In the genomic region with DNA sequence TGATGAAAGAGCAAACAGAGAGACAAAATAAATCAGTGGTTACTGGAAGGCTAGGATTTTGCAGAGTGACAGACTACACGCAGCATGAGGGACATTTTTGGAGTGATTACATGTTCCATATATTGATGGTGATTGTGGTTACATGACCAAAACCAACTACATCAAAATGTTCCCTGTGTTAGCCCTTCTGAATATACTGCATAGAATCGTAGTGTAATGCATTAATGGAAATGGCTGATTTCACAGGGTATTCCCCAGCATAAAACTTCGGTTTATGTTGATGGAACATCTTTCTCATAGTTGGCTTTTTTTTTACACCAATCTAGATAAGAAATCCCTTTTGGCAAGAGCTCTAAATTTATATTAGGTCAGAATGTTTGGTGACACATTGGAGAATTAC, we compare ENCODE assay signal across 25 cellular contexts.
A peak's percentile ranks its signal among the peaks of the same experiment; 100 is the strongest.
DNase-seq lines count a peak whose midpoint lies in the region; ATAC-seq, FAIRE-seq and TF ChIP-seq lines count a peak whose summit lies in the region.
"Had no signal": no experiment of that assay in that cellular context is flagged by ENCODE, and none has a peak within 500 bp of the region (broad histone marks: within the 10 kb centered on the region; RNA-seq: fewer than 3 reads in every experiment).

No MANE protein-coding gene starts in this region.

- 52% methylated on average over 3 of the region's 3 CpGs for WGBS in HepG2 (ENCODE audit: low lambda C conversion rate)
- WGBS in right lobe of liver (ENCODE audit: insufficient coverage, low coverage, low lambda C conversion rate, missing lambda C conversion rate) = 63% methylated on average over 3 of the region's 3 CpGs

- H3K9me3 ChIP-seq in HepG2 (ENCODE audit: low read length) (no peaks in the 10 kb centered on the region), right lobe of liver (no peaks in the 10 kb centered on the region), PC-3 (ENCODE audit: low read length) (no peaks in the 10 kb centered on the region)
- H3K9me3 ChIP-seq: A549, SJSA1 had no signal

- H3K27ac Mint-ChIP-seq in effector memory CD8-positive, alpha-beta T cell = no peak overlapping the region
- peak overlapping the region in 1 of 2 donors; percentile 43 for H3K27ac Mint-ChIP-seq in stimulated activated naive CD8-positive, alpha-beta T cell treated with anti-CD3 and anti-CD28 coated beads, Interleukin-15, amount 100 ng/mL, for 72 hours

- peaks cover 8 to 13% of the 10 kb centered on the region in 2 donors for H3K4me1 Mint-ChIP-seq in effector memory CD8-positive, alpha-beta T cell (ENCODE audit: low read depth in 2 of 2)
- peaks cover 46% of the 10 kb centered on the region for H3K4me1 Mint-ChIP-seq in stimulated activated naive CD8-positive, alpha-beta T cell treated with anti-CD3 and anti-CD28 coated beads, Interleukin-15, amount 100 ng/mL, for 72 hours

- H3K4me3 ChIP-seq in HepG2 (replicated peaks in 1 of 3; ENCODE audit: insufficient read depth in 1 of 3, low read depth in 2 of 3, low read length in 3 of 3) (no peak overlapping the region), right lobe of liver (no peak overlapping the region), PC-3 (ENCODE audit: low read length) (no peak overlapping the region)
- H3K4me3 ChIP-seq: A549, K562, PC-9, SJSA1 had no signal

- H3F3A ChIP-seq in PC-3 (ENCODE audit: low read length, unreplicated experiment) = no peaks in the 10 kb centered on the region

- POLR2A ChIA-PET in HepG2 (lab: Yijun Ruan, JAX) = no interaction called here
- POLR2A ChIA-PET in PC-3 (lab: Charles Lee; ENCODE audit: unreplicated experiment) = no interaction called here

- TF ChIP-seq POLR2A in HepG2 (IDR thresholded peaks at IDR 0.05; ENCODE audit: insufficient read depth in 1 of 2, low read depth in 2 of 2, low read length in 2 of 2) (no peak), right lobe of liver (IDR thresholded peaks at IDR 0.05) (no peak)

- no peaks in the 10 kb centered on the region for H4K20me1 ChIP-seq in HepG2 (ENCODE audit: insufficient read depth, low read length)
- H4K20me1 ChIP-seq in PC-3 (ENCODE audit: low read length) = no peaks in the 10 kb centered on the region

- BruUV-seq in HepG2 (replicated peaks; lab: Mats Ljungman, UMichigan) = no TSS peak
- no TSS peak for BruUV-seq in PC-3 (replicated peaks; lab: Mats Ljungman, UMichigan)

- FAIRE-seq in HepG2 (lab: Jason Lieb, UNC) = no peak
- FAIRE-seq: K562 had no signal

- H3K27ac ChIP-seq in HepG2 (ENCODE audit: extremely low read length, insufficient read depth, low read length) (no peak overlapping the region), right lobe of liver (no peak overlapping the region), PC-3 (ENCODE audit: low read length) (peak overlapping the region; percentile 57; the same call in 1 of the 2 replicates)
- H3K27ac ChIP-seq: A549, PC-9, SJSA1 had no signal

- no peaks in the 10 kb centered on the region for H3K27me3 Mint-ChIP-seq in effector memory CD8-positive, alpha-beta T cell
- H3K27me3 Mint-ChIP-seq in stimulated activated naive CD8-positive, alpha-beta T cell treated with anti-CD3 and anti-CD28 coated beads, Interleukin-15, amount 100 ng/mL, for 72 hours = no peaks in the 10 kb centered on the region

- no peaks in the 10 kb centered on the region for H3K79me2 ChIP-seq in HepG2 (ENCODE audit: insufficient read depth, low read length)
- no peaks in the 10 kb centered on the region for H3K79me2 ChIP-seq in PC-3 (ENCODE audit: low read length)

- ATAC-seq in HepG2 (no peak), right lobe of liver (no peak), PC-3 (no peak), HG02642 (IDR thresholded peaks at IDR 0.05; ENCODE audit: poor library complexity, unreplicated experiment) (no peak)
- ATAC-seq in effector memory CD8-positive, alpha-beta T cell (replicated peaks) = peak; percentile 34
- ATAC-seq in stimulated activated naive CD8-positive, alpha-beta T cell treated with anti-CD3 and anti-CD28 coated beads, Interleukin-15, amount 100 ng/mL, for 72 hours = peak; percentile 61
- ATAC-seq: K562 had no signal

- peaks cover 6% of the 10 kb centered on the region for H3K4me1 ChIP-seq in HepG2 (ENCODE audit: insufficient read depth, low read length)
- H3K4me1 ChIP-seq in right lobe of liver = no peaks in the 10 kb centered on the region
- H3K4me1 ChIP-seq in PC-3 (ENCODE audit: insufficient read depth, low read length) = peaks cover 55% of the 10 kb centered on the region

- H3K4me2 ChIP-seq in HepG2 (ENCODE audit: low read depth, low read length) = no peak overlapping the region
- peak overlapping the region; percentile 42; the same call in 1 of the 2 replicates for H3K4me2 ChIP-seq in PC-3 (ENCODE audit: low read length)
- H3K4me2 ChIP-seq: PC-9 had no signal

- DNase-seq in HepG2 (ENCODE audit: low spot score) (no peak), right lobe of liver (no peak), PC-3 (peak; percentile 19), NCI-H510A (lab: John Stamatoyannopoulos, UW) (no peak)
- no peak for DNase-seq in effector memory CD8-positive, alpha-beta T cell
- no peak for DNase-seq in stimulated activated naive CD8-positive, alpha-beta T cell treated with anti-CD3 and anti-CD28 coated beads, Interleukin-15, amount 100 ng/mL, for 72 hours
- DNase-seq: C1 segment of cervical spinal cord, COR-L47, H7, Kasumi-1, NCI-H1092 treated with DMSO at 0.1 percent for 48 hours, NCI-H1436, NCI-H187, NCI-H2081 treated with DMSO at 0.1 percent for 48 hours, NCI-H2171, NCI-H345, NCI-H524, NCI-H774, Right ventricle myocardium superior had no signal

- H3K36me3 Mint-ChIP-seq in effector memory CD8-positive, alpha-beta T cell (ENCODE audit: insufficient read depth) = peaks cover 3% of the 10 kb centered on the region
- H3K36me3 Mint-ChIP-seq: CD4-positive, alpha-beta memory T cell had no signal

- H3K9me3 Mint-ChIP-seq in effector memory CD8-positive, alpha-beta T cell = no peaks in the 10 kb centered on the region
- no peaks in the 10 kb centered on the region for H3K9me3 Mint-ChIP-seq in stimulated activated naive CD8-positive, alpha-beta T cell treated with anti-CD3 and anti-CD28 coated beads, Interleukin-15, amount 100 ng/mL, for 72 hours

- H3K9ac ChIP-seq in HepG2 (ENCODE audit: insufficient read depth, low read depth, low read length) (no peak overlapping the region), PC-3 (ENCODE audit: low read length) (no peak overlapping the region)

- no peak overlapping the region for H3K4me3 Mint-ChIP-seq in effector memory CD8-positive, alpha-beta T cell
- H3K4me3 Mint-ChIP-seq in stimulated activated naive CD8-positive, alpha-beta T cell treated with anti-CD3 and anti-CD28 coated beads, Interleukin-15, amount 100 ng/mL, for 72 hours = peak overlapping the region in 1 of 2 donors; percentile 13
- H3K4me3 Mint-ChIP-seq: CD4-positive, alpha-beta memory T cell had no signal

- no peak for TF ChIP-seq RAD21 in HepG2 (CRISPR knock-in tag; IDR thresholded peaks at IDR 0.05)

- H2AFZ ChIP-seq in HepG2 (ENCODE audit: low read length) (no peak overlapping the region), PC-3 (ENCODE audit: low read length) (no peak overlapping the region)
- H2AFZ ChIP-seq: PC-9 had no signal

- no peaks in the 10 kb centered on the region for H3K9me2 ChIP-seq in PC-3 (replicated peaks; ENCODE audit: low read length)

- no peaks in the 10 kb centered on the region for H3K27me3 ChIP-seq in HepG2 (ENCODE audit: control insufficient read depth in 1 of 2, insufficient read depth in 2 of 2, low read length in 2 of 2)
- H3K27me3 ChIP-seq in right lobe of liver = no peaks in the 10 kb centered on the region
- no peaks in the 10 kb centered on the region for H3K27me3 ChIP-seq in PC-3 (ENCODE audit: low read length)
- H3K27me3 ChIP-seq: SJSA1 had no signal

- TF ChIP-seq CTCF in HepG2 (CRISPR knock-in tag; IDR thresholded peaks at IDR 0.05) (no peak), right lobe of liver (IDR thresholded peaks at IDR 0.05) (no peak), PC-3 (conservative IDR thresholded peaks at IDR 0.05; ENCODE audit: low read depth, low read length) (no peak)

- CTCF ChIA-PET in HepG2 (lab: Yijun Ruan, JAX; ENCODE audit: low intra/inter-chr PET ratio, low total read pairs) = no interaction called here
- CTCF ChIA-PET in PC-3 (lab: Charles Lee) = no interaction called here

- in situ Hi-C loops in HepG2 (cut with HindIII; ENCODE audit: extremely low pct_ligation_motif_present, low pct_unique_long_range_greater_than_20kb) = no loop called here

- intact Hi-C loops in HepG2 (cut with micrococcal nuclease; ENCODE audit: unreplicated experiment) (no loop called here), right lobe of liver (cut with DNase I) (no loop called here), PC-3 (cut with micrococcal nuclease) (loop anchor here (2.0 to 10.0 kb wide), 3 partner anchors 27 to 235 kb away; no protein-coding TSS in a partner anchor)

- H3K36me3 ChIP-seq in HepG2 (replicated peaks in 1 of 2; ENCODE audit: control insufficient read depth in 1 of 2, insufficient read depth in 2 of 2, low read length in 2 of 2) (no peaks in the 10 kb centered on the region), right lobe of liver (no peaks in the 10 kb centered on the region), PC-3 (ENCODE audit: low read depth, low read length) (no peaks in the 10 kb centered on the region)
- H3K36me3 ChIP-seq: SJSA1 had no signal

- no peak for TF ChIP-seq EP300 in HepG2 (IDR thresholded peaks at IDR 0.05; ENCODE audit: low read depth in 2 of 2, low read length in 2 of 2)
- no peak for TF ChIP-seq EP300 in HepG2 (CRISPR knock-in tag; IDR thresholded peaks at IDR 0.05; ENCODE audit: borderline replicate concordance)

TF ChIP-seq in HepG2, 621 proteins besides CTCF, POLR2A, EP300 and RAD21:
- TF ChIP-seq, protein P1, sequence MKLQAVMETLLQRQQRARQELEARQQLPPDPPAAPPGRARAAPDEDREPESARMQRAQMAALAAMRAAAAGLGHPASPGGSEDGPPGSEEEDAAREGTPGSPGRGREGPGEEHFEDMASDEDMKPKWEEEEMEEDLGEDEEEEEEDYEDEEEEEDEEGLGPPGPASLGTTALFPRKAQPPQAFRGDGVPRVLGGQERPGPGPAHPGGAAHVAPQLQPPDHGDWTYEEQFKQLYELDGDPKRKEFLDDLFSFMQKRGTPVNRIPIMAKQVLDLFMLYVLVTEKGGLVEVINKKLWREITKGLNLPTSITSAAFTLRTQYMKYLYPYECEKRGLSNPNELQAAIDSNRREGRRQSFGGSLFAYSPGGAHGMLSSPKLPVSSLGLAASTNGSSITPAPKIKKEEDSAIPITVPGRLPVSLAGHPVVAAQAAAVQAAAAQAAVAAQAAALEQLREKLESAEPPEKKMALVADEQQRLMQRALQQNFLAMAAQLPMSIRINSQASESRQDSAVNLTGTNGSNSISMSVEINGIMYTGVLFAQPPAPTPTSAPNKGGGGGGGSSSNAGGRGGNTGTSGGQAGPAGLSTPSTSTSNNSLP (IDR thresholded peaks at IDR 0.05; ENCODE audit: low read depth, low read length) = no peak
- peak; percentile 36 for TF ChIP-seq ATF7 (IDR thresholded peaks at IDR 0.05)
- TF ChIP-seq ATF7 (CRISPR knock-in tag; IDR thresholded peaks at IDR 0.05) = no peak
- 0 out of 2 replicates have a peak, but pooled peaks have one; percentile 21 for TF ChIP-seq CREB1 (IDR thresholded peaks at IDR 0.05)
- no peak for TF ChIP-seq CREB1 (CRISPR knock-in tag; IDR thresholded peaks at IDR 0.05)

Comparison
In these comparisons a context has a peak if more than half of its experiments do, and no peak if none do; other contexts are left out.
1. ATAC-seq: peak in effector memory CD8-positive, alpha-beta T cell (single experiment) and stimulated activated naive CD8-positive, alpha-beta T cell treated with anti-CD3 and anti-CD28 coated beads, Interleukin-15, amount 100 ng/mL, for 72 hours (single experiment); none in HepG2 (single experiment), right lobe of liver (0 of 4), PC-3 (single experiment) and HG02642 (single experiment).